In genomic region chr5:57650360-57651069, GRCh38 we compare ENCODE assay signal across 9 cellular contexts.
DNase-seq lines count a peak whose midpoint lies in the region; ATAC-seq and TF ChIP-seq lines count a peak whose summit lies in the region.
"Had no signal": no experiment of that assay in that cellular context is flagged by ENCODE, and none has a peak within 500 bp of the region (broad histone marks: within the 10 kb centered on the region; RNA-seq: fewer than 3 reads in every experiment).

No MANE protein-coding gene starts in this region.

- peaks cover 23% of the 10 kb centered on the region for H3K9me3 Mint-ChIP-seq in chondrocyte (ENCODE audit: low read depth)

- peak; percentile 79 for TF ChIP-seq CTCF in chondrocyte (IDR thresholded peaks at IDR 0.05)

- no peak overlapping the region for H3K4me3 Mint-ChIP-seq in chondrocyte (ENCODE audit: unreplicated experiment)
- H3K4me3 Mint-ChIP-seq: activated T-cell treated with anti-CD3 and anti-CD28 coated beads, Interleukin-2, amount 50 U/mL, for 4 hours had no signal

- H3K36me3 Mint-ChIP-seq in chondrocyte (ENCODE audit: low read depth) = peaks cover 7% of the 10 kb centered on the region

- no peak overlapping the region for H3K4me3 ChIP-seq in NT2/D1 (ENCODE audit: insufficient read length, low read depth)

- no peaks in the 10 kb centered on the region for H3K9me3 ChIP-seq in NT2/D1 (ENCODE audit: insufficient read depth, low read length)

- peak; percentile 82 for DNase-seq in DMS53 treated with DMSO at 0.1 percent for 48 hours (lab: John Stamatoyannopoulos, UW; ENCODE audit: unreplicated experiment)
- peak; percentile 25 for DNase-seq in NT2/D1 (ENCODE audit: low read depth, low spot score)
- DNase-seq in chondrocyte (ENCODE audit: low spot score) = no peak
- peak; percentile 64 to 71 for DNase-seq in lung microvascular endothelial cell (ENCODE audit: low read depth in 2 of 2)
- no peak for DNase-seq in NCI-H128 (lab: John Stamatoyannopoulos, UW; ENCODE audit: unreplicated experiment)
- DNase-seq: activated T-cell treated with anti-CD3 and anti-CD28 coated beads, Interleukin-2, amount 50 U/mL, for 4 hours had no signal

- peaks cover 6% of the 10 kb centered on the region for H3K4me1 Mint-ChIP-seq in chondrocyte (ENCODE audit: low read depth)

- H3K27me3 ChIP-seq in NT2/D1 (ENCODE audit: insufficient read depth, insufficient read length) = no peaks in the 10 kb centered on the region

- no peak overlapping the region for H3K27ac Mint-ChIP-seq in chondrocyte (ENCODE audit: unreplicated experiment)

- no peak overlapping the region for H3K9ac ChIP-seq in NT2/D1 (ENCODE audit: insufficient read length, low read depth)

- peak; percentile 96 for ATAC-seq in GM19043 (IDR thresholded peaks at IDR 0.05; ENCODE audit: low read depth, unreplicated experiment)
- peak; percentile 98 for ATAC-seq in HG03103 (IDR thresholded peaks at IDR 0.05; ENCODE audit: low read depth, unreplicated experiment)
- no peak for ATAC-seq in GM21723 (IDR thresholded peaks at IDR 0.05; ENCODE audit: unreplicated experiment)

- H3K27me3 Mint-ChIP-seq in chondrocyte (ENCODE audit: low read depth) = no peaks in the 10 kb centered on the region

- H3K4me1 ChIP-seq in NT2/D1 (ENCODE audit: insufficient read depth, insufficient read length) = no peaks in the 10 kb centered on the region

- H3K36me3 ChIP-seq in NT2/D1 (ENCODE audit: insufficient read depth, insufficient read length, low read length) = no peaks in the 10 kb centered on the region

Comparison
In these comparisons a context has a peak if more than half of its experiments do, and no peak if none do; other contexts are left out.
1. DNase-seq: peak in DMS53 treated with DMSO at 0.1 percent for 48 hours (single experiment), NT2/D1 (single experiment) and lung microvascular endothelial cell (2 of 2); none in chondrocyte (single experiment) and NCI-H128 (single experiment).